Comparison of ENCODE assay signal across 1 cellular context in the genomic region with DNA sequence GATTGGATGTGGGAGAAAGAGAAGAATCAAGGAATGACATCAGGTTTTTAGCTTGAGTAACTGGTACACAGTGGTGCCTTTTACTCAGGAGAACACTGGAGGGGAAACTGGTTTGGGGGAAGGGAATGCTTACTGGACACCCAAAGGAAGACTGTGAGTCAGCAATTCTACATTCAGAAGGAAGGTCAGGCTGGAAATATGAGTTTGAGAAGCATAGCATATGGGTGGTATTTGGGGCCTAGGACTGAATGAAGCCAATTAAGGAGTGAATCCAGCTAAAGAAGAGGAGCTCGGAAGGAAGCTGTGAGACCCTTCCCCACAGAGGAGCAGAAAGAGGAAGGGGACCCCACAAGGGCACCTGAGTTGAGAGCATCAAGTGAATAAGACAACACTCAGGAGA.
TF ChIP-seq lines count a peak whose summit lies in the region.

No MANE protein-coding gene starts in this region.

TF ChIP-seq in GM23338, 12 proteins besides CTCF, POLR2A, EP300 and RAD21 (continued from another document):
- TF ChIP-seq, protein P1, sequence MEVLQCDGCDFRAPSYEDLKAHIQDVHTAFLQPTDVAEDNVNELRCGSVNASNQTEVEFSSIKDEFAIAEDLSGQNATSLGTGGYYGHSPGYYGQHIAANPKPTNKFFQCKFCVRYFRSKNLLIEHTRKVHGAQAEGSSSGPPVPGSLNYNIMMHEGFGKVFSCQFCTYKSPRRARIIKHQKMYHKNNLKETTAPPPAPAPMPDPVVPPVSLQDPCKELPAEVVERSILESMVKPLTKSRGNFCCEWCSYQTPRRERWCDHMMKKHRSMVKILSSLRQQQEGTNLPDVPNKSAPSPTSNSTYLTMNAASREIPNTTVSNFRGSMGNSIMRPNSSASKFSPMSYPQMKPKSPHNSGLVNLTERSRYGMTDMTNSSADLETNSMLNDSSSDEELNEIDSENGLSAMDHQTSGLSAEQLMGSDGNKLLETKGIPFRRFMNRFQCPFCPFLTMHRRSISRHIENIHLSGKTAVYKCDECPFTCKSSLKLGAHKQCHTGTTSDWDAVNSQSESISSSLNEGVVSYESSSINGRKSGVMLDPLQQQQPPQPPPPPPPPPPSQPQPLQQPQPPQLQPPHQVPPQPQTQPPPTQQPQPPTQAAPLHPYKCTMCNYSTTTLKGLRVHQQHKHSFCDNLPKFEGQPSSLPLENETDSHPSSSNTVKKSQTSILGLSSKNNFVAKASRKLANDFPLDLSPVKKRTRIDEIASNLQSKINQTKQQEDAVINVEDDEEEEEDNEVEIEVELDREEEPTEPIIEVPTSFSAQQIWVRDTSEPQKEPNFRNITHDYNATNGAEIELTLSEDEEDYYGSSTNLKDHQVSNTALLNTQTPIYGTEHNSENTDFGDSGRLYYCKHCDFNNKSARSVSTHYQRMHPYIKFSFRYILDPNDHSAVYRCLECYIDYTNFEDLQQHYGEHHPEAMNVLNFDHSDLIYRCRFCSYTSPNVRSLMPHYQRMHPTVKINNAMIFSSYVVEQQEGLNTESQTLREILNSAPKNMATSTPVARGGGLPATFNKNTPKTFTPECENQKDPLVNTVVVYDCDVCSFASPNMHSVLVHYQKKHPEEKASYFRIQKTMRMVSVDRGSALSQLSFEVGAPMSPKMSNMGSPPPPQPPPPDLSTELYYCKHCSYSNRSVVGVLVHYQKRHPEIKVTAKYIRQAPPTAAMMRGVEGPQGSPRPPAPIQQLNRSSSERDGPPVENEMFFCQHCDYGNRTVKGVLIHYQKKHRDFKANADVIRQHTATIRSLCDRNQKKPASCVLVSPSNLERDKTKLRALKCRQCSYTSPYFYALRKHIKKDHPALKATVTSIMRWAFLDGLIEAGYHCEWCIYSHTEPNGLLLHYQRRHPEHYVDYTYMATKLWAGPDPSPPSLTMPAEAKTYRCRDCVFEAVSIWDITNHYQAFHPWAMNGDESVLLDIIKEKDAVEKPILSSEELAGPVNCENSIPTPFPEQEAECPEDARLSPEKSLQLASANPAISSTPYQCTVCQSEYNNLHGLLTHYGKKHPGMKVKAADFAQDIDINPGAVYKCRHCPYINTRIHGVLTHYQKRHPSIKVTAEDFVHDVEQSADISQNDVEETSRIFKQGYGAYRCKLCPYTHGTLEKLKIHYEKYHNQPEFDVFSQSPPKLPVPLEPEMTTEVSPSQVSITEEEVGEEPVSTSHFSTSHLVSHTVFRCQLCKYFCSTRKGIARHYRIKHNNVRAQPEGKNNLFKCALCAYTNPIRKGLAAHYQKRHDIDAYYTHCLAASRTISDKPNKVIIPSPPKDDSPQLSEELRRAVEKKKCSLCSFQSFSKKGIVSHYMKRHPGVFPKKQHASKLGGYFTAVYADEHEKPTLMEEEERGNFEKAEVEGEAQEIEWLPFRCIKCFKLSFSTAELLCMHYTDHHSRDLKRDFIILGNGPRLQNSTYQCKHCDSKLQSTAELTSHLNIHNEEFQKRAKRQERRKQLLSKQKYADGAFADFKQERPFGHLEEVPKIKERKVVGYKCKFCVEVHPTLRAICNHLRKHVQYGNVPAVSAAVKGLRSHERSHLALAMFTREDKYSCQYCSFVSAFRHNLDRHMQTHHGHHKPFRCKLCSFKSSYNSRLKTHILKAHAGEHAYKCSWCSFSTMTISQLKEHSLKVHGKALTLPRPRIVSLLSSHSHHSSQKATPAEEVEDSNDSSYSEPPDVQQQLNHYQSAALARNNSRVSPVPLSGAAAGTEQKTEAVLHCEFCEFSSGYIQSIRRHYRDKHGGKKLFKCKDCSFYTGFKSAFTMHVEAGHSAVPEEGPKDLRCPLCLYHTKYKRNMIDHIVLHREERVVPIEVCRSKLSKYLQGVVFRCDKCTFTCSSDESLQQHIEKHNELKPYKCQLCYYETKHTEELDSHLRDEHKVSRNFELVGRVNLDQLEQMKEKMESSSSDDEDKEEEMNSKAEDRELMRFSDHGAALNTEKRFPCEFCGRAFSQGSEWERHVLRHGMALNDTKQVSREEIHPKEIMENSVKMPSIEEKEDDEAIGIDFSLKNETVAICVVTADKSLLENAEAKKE (CRISPR knock-in tag; IDR thresholded peaks at IDR 0.05), result no peak
- TF ChIP-seq ZNF331 (CRISPR knock-in tag; IDR thresholded peaks at IDR 0.05; ENCODE audit: low read depth), result no peak
- no peak for TF ChIP-seq POLR2AphosphoS5 (IDR thresholded peaks at IDR 0.05; ENCODE audit: low read depth)
- TF ChIP-seq, protein P2, sequence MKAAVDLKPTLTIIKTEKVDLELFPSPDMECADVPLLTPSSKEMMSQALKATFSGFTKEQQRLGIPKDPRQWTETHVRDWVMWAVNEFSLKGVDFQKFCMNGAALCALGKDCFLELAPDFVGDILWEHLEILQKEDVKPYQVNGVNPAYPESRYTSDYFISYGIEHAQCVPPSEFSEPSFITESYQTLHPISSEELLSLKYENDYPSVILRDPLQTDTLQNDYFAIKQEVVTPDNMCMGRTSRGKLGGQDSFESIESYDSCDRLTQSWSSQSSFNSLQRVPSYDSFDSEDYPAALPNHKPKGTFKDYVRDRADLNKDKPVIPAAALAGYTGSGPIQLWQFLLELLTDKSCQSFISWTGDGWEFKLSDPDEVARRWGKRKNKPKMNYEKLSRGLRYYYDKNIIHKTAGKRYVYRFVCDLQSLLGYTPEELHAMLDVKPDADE (IDR thresholded peaks at IDR 0.05), result no peak
- TF ChIP-seq JUNB (IDR thresholded peaks at IDR 0.05; ENCODE audit: unreplicated experiment), result no peak
TF ChIP-seq in GM23338: peak in this region for 0.
